Comparison of ENCODE assay signal across 21 cellular contexts in the genomic region with DNA sequence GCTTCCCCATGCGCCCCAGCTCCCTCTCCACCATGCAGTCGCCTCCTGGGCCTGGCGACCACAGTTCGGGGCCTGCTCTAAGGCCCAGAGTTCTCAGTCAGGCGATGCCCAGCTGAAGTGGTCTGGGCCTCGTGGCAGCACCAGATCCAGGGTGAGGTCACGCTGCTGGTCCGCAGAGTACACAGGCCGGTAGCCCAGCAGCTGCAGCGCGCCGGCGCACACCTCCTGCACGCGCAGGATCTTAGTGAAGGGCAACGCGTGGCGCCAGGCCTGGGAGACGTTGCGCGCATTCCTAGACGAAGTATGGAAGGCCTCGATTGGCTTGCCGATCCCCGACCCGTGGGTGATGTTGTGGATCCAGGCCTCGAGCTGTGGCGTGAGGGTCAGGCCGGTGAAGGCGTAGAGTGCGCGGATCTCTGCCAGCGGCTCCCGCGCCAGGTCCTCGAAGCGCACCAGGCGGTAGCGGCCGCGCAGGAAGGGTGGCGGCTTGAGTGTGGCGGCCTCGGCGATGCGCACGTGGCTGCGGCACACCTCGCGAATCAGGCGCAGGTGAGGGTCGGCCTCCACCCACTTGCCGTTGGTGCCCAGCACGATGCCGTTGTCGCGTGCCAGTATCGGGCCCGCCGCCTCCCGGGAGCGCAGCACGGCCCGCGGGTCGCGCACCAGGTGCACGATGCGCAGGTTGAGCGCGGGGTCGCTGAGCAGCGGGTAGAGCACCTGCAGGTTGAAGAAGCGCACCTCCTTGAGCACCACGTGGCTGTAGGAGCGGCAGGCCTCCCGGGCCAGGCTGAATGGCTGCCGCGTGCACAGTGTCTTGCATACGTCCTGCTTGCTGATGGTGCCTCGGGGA. TPM values are rescaled to one million over a fixed set of nuclear protein-coding genes. Genes with fewer than 3 reads are reported as not detected.
"Had no signal": no experiment of that assay in that cellular context is flagged by ENCODE, and none has a peak within 500 bp of the region (broad histone marks: within the 10 kb centered on the region; RNA-seq: fewer than 3 reads in every experiment).

No MANE protein-coding gene starts in this region.

- H3K4me1 Mint-ChIP-seq: immature natural killer cell; naive thymus-derived CD8-positive, alpha-beta T cell had no signal

- H3K4me3 ChIP-seq: esophagus squamous epithelium, gastroesophageal sphincter, left ventricle myocardium inferior, lung, right atrium auricular region, suprapubic skin, thyroid gland had no signal

- H3K9me3 Mint-ChIP-seq: effector memory CD8-positive, alpha-beta T cell; immature natural killer cell; naive thymus-derived CD8-positive, alpha-beta T cell had no signal

- DNase-seq: central memory CD4-positive, alpha-beta T cell; effector memory CD8-positive, alpha-beta T cell; esophagus squamous epithelium; foreskin fibroblast; glutamatergic neuron; immature natural killer cell; left cardiac atrium; left ventricle myocardium inferior; mesendoderm; naive thymus-derived CD8-positive, alpha-beta T cell; small intestine; stimulated activated CD4-positive, alpha-beta T cell treated with anti-CD3 and anti-CD28 coated beads, Interleukin-12 subunit alpha, Interleukin-12 subunit beta, amount 100 ng/mL, for 4 hours; stimulated activated naive CD4-positive, alpha-beta T cell; thyroid gland had no signal

- H3K27ac ChIP-seq: esophagus squamous epithelium, gastroesophageal sphincter, left ventricle myocardium inferior, right atrium auricular region, suprapubic skin, thyroid gland had no signal

- H3K9me3 ChIP-seq: esophagus squamous epithelium, gastroesophageal sphincter, left ventricle myocardium inferior, right atrium auricular region, suprapubic skin, thyroid gland had no signal

- H3K36me3 ChIP-seq: esophagus squamous epithelium, gastroesophageal sphincter, left ventricle myocardium inferior, right atrium auricular region, suprapubic skin, thyroid gland had no signal

- ATAC-seq: effector memory CD8-positive, alpha-beta T cell; gastroesophageal sphincter; left cardiac atrium; naive thymus-derived CD8-positive, alpha-beta T cell had no signal

- H3K4me1 ChIP-seq: esophagus squamous epithelium, gastroesophageal sphincter, left ventricle myocardium inferior, right atrium auricular region, suprapubic skin, thyroid gland had no signal

- H3K27me3 ChIP-seq: esophagus squamous epithelium, gastroesophageal sphincter, right atrium auricular region, suprapubic skin, thyroid gland had no signal

- H3K36me3 Mint-ChIP-seq: immature natural killer cell; naive thymus-derived CD8-positive, alpha-beta T cell had no signal

- FAIRE-seq: keratinocyte, small intestine had no signal

- H3K27ac Mint-ChIP-seq: dendritic cell treated with granulocyte-macrophage colony-stimulating factor and Interleukin-4, amounts not matched to agents 40 ng/mL and 50 ng/mL, for 4 days; effector memory CD8-positive, alpha-beta T cell; immature natural killer cell; naive thymus-derived CD8-positive, alpha-beta T cell had no signal

- H3K4me3 Mint-ChIP-seq: dendritic cell treated with granulocyte-macrophage colony-stimulating factor and Interleukin-4, amounts not matched to agents 40 ng/mL and 50 ng/mL, for 4 days; effector memory CD8-positive, alpha-beta T cell; immature natural killer cell; naive thymus-derived CD8-positive, alpha-beta T cell had no signal

RNA-seq across cellular contexts. Expression of a gene that starts 6.6 kb away (rescaled TPM):
- total RNA-seq: epithelial cell of proximal tubule; gastroesophageal sphincter; naive thymus-derived CD8-positive, alpha-beta T cell had no signal
- polyA plus RNA-seq: immature natural killer cell; naive thymus-derived CD8-positive, alpha-beta T cell had no signal

RNA-seq across cellular contexts. Expression of a gene that starts 34.0 kb away (rescaled TPM):
- total RNA-seq: naive thymus-derived CD8-positive, alpha-beta T cell had no signal
- polyA plus RNA-seq: immature natural killer cell; naive thymus-derived CD8-positive, alpha-beta T cell had no signal
